Comparison of ENCODE assay signal across 17 cellular contexts in genomic region chr1:31441970-31442647, GRCh38.
"Had no signal": no experiment of that assay in that cellular context is flagged by ENCODE, and none has a peak within 500 bp of the region (broad histone marks: within the 10 kb centered on the region; RNA-seq: fewer than 3 reads in every experiment).

No MANE protein-coding gene starts in this region.

- FAIRE-seq: astrocyte had no signal

- H3K27me3 ChIP-seq: spleen, suprapubic skin had no signal

- H3K9me3 Mint-ChIP-seq: effector memory CD8-positive, alpha-beta T cell; stimulated activated naive CD8-positive, alpha-beta T cell treated with anti-CD3 and anti-CD28 coated beads, Interleukin-15, Interleukin-2, amounts not matched to agents 100 ng/mL and 50 ng/mL, for 24 hours had no signal

- H3K4me3 Mint-ChIP-seq: activated T-cell treated with anti-CD3 and anti-CD28 coated beads, Interleukin-2, amount 50 U/mL, for 24 hours; effector memory CD8-positive, alpha-beta T cell; stimulated activated naive CD8-positive, alpha-beta T cell treated with anti-CD3 and anti-CD28 coated beads, Interleukin-15, Interleukin-2, amounts not matched to agents 100 ng/mL and 50 ng/mL, for 24 hours had no signal

- DNase-seq: activated CD4-positive, alpha-beta T cell treated with anti-CD3 and anti-CD28 coated beads for 1 hour; activated CD4-positive, alpha-beta T cell treated with anti-CD3 and anti-CD28 coated beads, Interleukin-2, amount 50 U/mL, for 48 hours; activated effector memory CD4-positive, alpha-beta T cell treated with Interleukin-2 at 50 U/mL for 16 hours; activated naive CD4-positive, alpha-beta T cell treated with anti-CD3 and anti-CD28 coated beads, Interleukin-2, amount 50 U/mL, for 16 hours; activated T-cell treated with anti-CD3 and anti-CD28 coated beads, Interleukin-2, amount 50 U/mL, for 24 hours; dermis blood vessel endothelial cell; effector memory CD8-positive, alpha-beta T cell; foreskin melanocyte; lower lobe of right lung; spleen; T-helper 9 cell had no signal

- H3K4me1 ChIP-seq: lower lobe of right lung, spleen, suprapubic skin had no signal

- ATAC-seq: effector memory CD8-positive, alpha-beta T cell; lower lobe of right lung; sciatic nerve had no signal

- H3K27me3 Mint-ChIP-seq: stimulated activated naive CD8-positive, alpha-beta T cell treated with anti-CD3 and anti-CD28 coated beads, Interleukin-15, Interleukin-2, amounts not matched to agents 100 ng/mL and 50 ng/mL, for 24 hours had no signal

- H3K27ac Mint-ChIP-seq: activated T-cell treated with anti-CD3 and anti-CD28 coated beads, Interleukin-2, amount 50 U/mL, for 24 hours; effector memory CD8-positive, alpha-beta T cell; stimulated activated naive CD8-positive, alpha-beta T cell treated with anti-CD3 and anti-CD28 coated beads, Interleukin-15, Interleukin-2, amounts not matched to agents 100 ng/mL and 50 ng/mL, for 24 hours had no signal

- H3K36me3 ChIP-seq: lower lobe of right lung, spleen, suprapubic skin had no signal

- H3K27ac ChIP-seq: epithelial cell of prostate, lower lobe of right lung, spleen, suprapubic skin, VCaP had no signal

- H3K9me3 ChIP-seq: lower lobe of right lung, suprapubic skin had no signal

- H3K4me3 ChIP-seq: lower lobe of right lung, spleen, suprapubic skin had no signal
